Comparison of ENCODE assay signal across 10 cellular contexts in genomic region chr1:234899041-234899787, GRCh38.
DNase-seq lines count a peak whose midpoint lies in the region; ATAC-seq and TF ChIP-seq lines count a peak whose summit lies in the region.
"Had no signal": no experiment of that assay in that cellular context is flagged by ENCODE, and none has a peak within 500 bp of the region (broad histone marks: within the 10 kb centered on the region; RNA-seq: fewer than 3 reads in every experiment).

No MANE protein-coding gene starts in this region.

- in situ Hi-C loops in GM13976 (cut with MboI; ENCODE audit: low sequenced_read_pairs, unreplicated experiment): no loop called here

- WGBS in body of pancreas, 2 donors: 24 to 30% methylated on average over 8 to 12 of the region's 12 CpGs

- H3K36me3 ChIP-seq in body of pancreas (replicated peaks in 1 of 2; ENCODE audit: insufficient read depth in 1 of 2, low read depth in 2 of 2): no peaks in the 10 kb centered on the region

- no peaks in the 10 kb centered on the region for H3K27me3 ChIP-seq in body of pancreas

- no peaks in the 10 kb centered on the region for H3K9me3 Mint-ChIP-seq in activated T-helper 1 cell treated with anti-CD3 and anti-CD28 coated beads, Interleukin-12 subunit alpha, Interleukin-12 subunit beta, Interleukin-2, Interleukin-4 antibody, amounts not matched to agents 30 ng/mL and 10 ng/mL and 1 ng/mL, durations not matched to agents 14 hours and 24 hours and 36 hours
- H3K9me3 Mint-ChIP-seq: activated T-cell treated with anti-CD3 and anti-CD28 coated beads, Interleukin-2, amount 50 U/mL, for 72 hours had no signal

- peaks cover 2% of the 10 kb centered on the region for H3K36me3 Mint-ChIP-seq in activated T-helper 1 cell treated with anti-CD3 and anti-CD28 coated beads, Interleukin-12 subunit alpha, Interleukin-12 subunit beta, Interleukin-2, Interleukin-4 antibody, amounts not matched to agents 30 ng/mL and 10 ng/mL and 1 ng/mL, durations not matched to agents 14 hours and 24 hours and 36 hours (ENCODE audit: low read depth)

- ATAC-seq in body of pancreas: peak; percentile 85
- ATAC-seq in left colon: peak; percentile 82
- ATAC-seq in activated CD4-positive, CD25-positive, alpha-beta regulatory T cell treated with anti-CD3 and anti-CD28 coated beads, Interleukin-2, amount 50 U/mL, for 24 hours: no peak
- no peak for ATAC-seq in stimulated activated naive CD8-positive, alpha-beta T cell treated with anti-CD3 and anti-CD28 coated beads, Interleukin-15, Interleukin-2, amounts not matched to agents 100 U/mL and 50 U/mL, for 24 hours
- ATAC-seq: activated T-cell treated with anti-CD3 and anti-CD28 coated beads, Interleukin-2, amount 50 U/mL, for 72 hours had no signal

- intact Hi-C loops in body of pancreas (cut with DNase I): no loop called here
- intact Hi-C loops in left colon (cut with DNase I, micrococcal nuclease): no loop called here
- intact Hi-C loops in activated T-helper 1 cell treated with anti-CD3 and anti-CD28 coated beads, Interleukin-12 subunit alpha, Interleukin-12 subunit beta, Interleukin-2, Interleukin-4 antibody, amounts not matched to agents 30 ng/mL and 10 ng/mL and 1 ng/mL, durations not matched to agents 14 hours and 24 hours and 36 hours (cut with micrococcal nuclease): no loop called here

- H3K27me3 Mint-ChIP-seq in activated T-helper 1 cell treated with anti-CD3 and anti-CD28 coated beads, Interleukin-12 subunit alpha, Interleukin-12 subunit beta, Interleukin-2, Interleukin-4 antibody, amounts not matched to agents 30 ng/mL and 10 ng/mL and 1 ng/mL, durations not matched to agents 14 hours and 24 hours and 36 hours (ENCODE audit: insufficient read depth): peaks cover 2% of the 10 kb centered on the region

- peak in 1 of 7 experiments; percentile 2 for TF ChIP-seq CTCF in body of pancreas (IDR thresholded peaks at IDR 0.05)
- TF ChIP-seq CTCF in GM13976 (IDR thresholded peaks at IDR 0.05; ENCODE audit: borderline replicate concordance, control extremely low read depth, extremely low read depth, insufficient read depth, missing control alignments): no peak

- no peak overlapping the region for H3K27ac Mint-ChIP-seq in activated T-helper 1 cell treated with anti-CD3 and anti-CD28 coated beads, Interleukin-12 subunit alpha, Interleukin-12 subunit beta, Interleukin-2, Interleukin-4 antibody, amounts not matched to agents 30 ng/mL and 10 ng/mL and 1 ng/mL, durations not matched to agents 14 hours and 24 hours and 36 hours
- H3K27ac Mint-ChIP-seq: activated T-cell treated with anti-CD3 and anti-CD28 coated beads, Interleukin-2, amount 50 U/mL, for 72 hours had no signal

- H3K27ac ChIP-seq in body of pancreas: peak overlapping the region; percentile 81 to 91 (median 85)

- peak; percentile 73 for DNase-seq in A172 (ENCODE audit: low spot score)
- DNase-seq in NCI-H1436 (lab: John Stamatoyannopoulos, UW): peak; percentile 55
- DNase-seq in body of pancreas: peak; percentile 70 to 78 (median 75)
- no peak for DNase-seq in left colon
- DNase-seq in GM13976 (ENCODE audit: low spot score): no peak
- no peak for DNase-seq in activated T-helper 1 cell treated with anti-CD3 and anti-CD28 coated beads, Interleukin-12 subunit alpha, Interleukin-12 subunit beta, Interleukin-2, Interleukin-4 antibody, amounts not matched to agents 30 ng/mL and 10 ng/mL and 1 ng/mL, durations not matched to agents 14 hours and 24 hours and 36 hours (ENCODE audit: low spot score)
- no peak for DNase-seq in stimulated activated naive CD8-positive, alpha-beta T cell treated with anti-CD3 and anti-CD28 coated beads, Interleukin-15, Interleukin-2, amounts not matched to agents 100 U/mL and 50 U/mL, for 24 hours
- DNase-seq: activated T-cell treated with anti-CD3 and anti-CD28 coated beads, Interleukin-2, amount 50 U/mL, for 72 hours; stimulated activated CD4-positive, alpha-beta T cell treated with anti-CD3 and anti-CD28 coated beads, Interleukin-4, amount 100 ng/mL, for 4 hours had no signal

- no peak overlapping the region for H3K4me3 ChIP-seq in body of pancreas

- H3K4me1 Mint-ChIP-seq in activated T-helper 1 cell treated with anti-CD3 and anti-CD28 coated beads, Interleukin-12 subunit alpha, Interleukin-12 subunit beta, Interleukin-2, Interleukin-4 antibody, amounts not matched to agents 30 ng/mL and 10 ng/mL and 1 ng/mL, durations not matched to agents 14 hours and 24 hours and 36 hours (ENCODE audit: low read depth): peaks cover 27% of the 10 kb centered on the region

- H3K9me3 ChIP-seq in body of pancreas: no peaks in the 10 kb centered on the region

- no peak overlapping the region for H3K4me3 Mint-ChIP-seq in activated T-helper 1 cell treated with anti-CD3 and anti-CD28 coated beads, Interleukin-12 subunit alpha, Interleukin-12 subunit beta, Interleukin-2, Interleukin-4 antibody, amounts not matched to agents 30 ng/mL and 10 ng/mL and 1 ng/mL, durations not matched to agents 14 hours and 24 hours and 36 hours
- H3K4me3 Mint-ChIP-seq: activated T-cell treated with anti-CD3 and anti-CD28 coated beads, Interleukin-2, amount 50 U/mL, for 72 hours had no signal

- TF ChIP-seq POLR2A in body of pancreas (IDR thresholded peaks at IDR 0.05): peak in 2 of 3 donors; percentile 30 to 53

- H3K4me1 ChIP-seq in body of pancreas: peaks cover 33% of the 10 kb centered on the region

Comparison
In these comparisons a context has a peak if more than half of its experiments do, and no peak if none do; other contexts are left out.
1. DNase-seq: peak in A172 (single experiment), NCI-H1436 (single experiment) and body of pancreas (4 of 4); none in left colon (0 of 2), GM13976 (single experiment), activated T-helper 1 cell treated with anti-CD3 and anti-CD28 coated beads, Interleukin-12 subunit alpha, Interleukin-12 subunit beta, Interleukin-2, Interleukin-4 antibody, amounts not matched to agents 30 ng/mL and 10 ng/mL and 1 ng/mL, durations not matched to agents 14 hours and 24 hours and 36 hours (single experiment) and stimulated activated naive CD8-positive, alpha-beta T cell treated with anti-CD3 and anti-CD28 coated beads, Interleukin-15, Interleukin-2, amounts not matched to agents 100 U/mL and 50 U/mL, for 24 hours (single experiment).
2. ATAC-seq: peak in body of pancreas (single experiment) and left colon (single experiment); none in activated CD4-positive, CD25-positive, alpha-beta regulatory T cell treated with anti-CD3 and anti-CD28 coated beads, Interleukin-2, amount 50 U/mL, for 24 hours (0 of 2) and stimulated activated naive CD8-positive, alpha-beta T cell treated with anti-CD3 and anti-CD28 coated beads, Interleukin-15, Interleukin-2, amounts not matched to agents 100 U/mL and 50 U/mL, for 24 hours (single experiment).